1 cellular context compared by ENCODE assay signal in genomic region chr3:127461286-127461685, GRCh38.
TF ChIP-seq lines count a peak whose summit lies in the region.

No MANE protein-coding gene starts in this region.

TF ChIP-seq in H1, 55 proteins besides CTCF, POLR2A, EP300 and RAD21 (continued from another document):
- no peak for TF ChIP-seq CHD7 (IDR thresholded peaks at IDR 0.05; ENCODE audit: insufficient replicate concordance, low read length)
- 0 out of 2 replicates have a peak, but pooled peaks have one; percentile 40 for TF ChIP-seq MAX (IDR thresholded peaks at IDR 0.05)
- TF ChIP-seq TAF1 (IDR thresholded peaks at IDR 0.05; ENCODE audit: low read depth, low read length): no peak
- TF ChIP-seq RXRA (IDR thresholded peaks at IDR 0.05; ENCODE audit: insufficient read depth, low read depth, low read length): no peak
- TF ChIP-seq USF2 (IDR thresholded peaks at IDR 0.05; ENCODE audit: low read length): no peak
